24 cellular contexts compared by ENCODE assay signal in the genomic region with DNA sequence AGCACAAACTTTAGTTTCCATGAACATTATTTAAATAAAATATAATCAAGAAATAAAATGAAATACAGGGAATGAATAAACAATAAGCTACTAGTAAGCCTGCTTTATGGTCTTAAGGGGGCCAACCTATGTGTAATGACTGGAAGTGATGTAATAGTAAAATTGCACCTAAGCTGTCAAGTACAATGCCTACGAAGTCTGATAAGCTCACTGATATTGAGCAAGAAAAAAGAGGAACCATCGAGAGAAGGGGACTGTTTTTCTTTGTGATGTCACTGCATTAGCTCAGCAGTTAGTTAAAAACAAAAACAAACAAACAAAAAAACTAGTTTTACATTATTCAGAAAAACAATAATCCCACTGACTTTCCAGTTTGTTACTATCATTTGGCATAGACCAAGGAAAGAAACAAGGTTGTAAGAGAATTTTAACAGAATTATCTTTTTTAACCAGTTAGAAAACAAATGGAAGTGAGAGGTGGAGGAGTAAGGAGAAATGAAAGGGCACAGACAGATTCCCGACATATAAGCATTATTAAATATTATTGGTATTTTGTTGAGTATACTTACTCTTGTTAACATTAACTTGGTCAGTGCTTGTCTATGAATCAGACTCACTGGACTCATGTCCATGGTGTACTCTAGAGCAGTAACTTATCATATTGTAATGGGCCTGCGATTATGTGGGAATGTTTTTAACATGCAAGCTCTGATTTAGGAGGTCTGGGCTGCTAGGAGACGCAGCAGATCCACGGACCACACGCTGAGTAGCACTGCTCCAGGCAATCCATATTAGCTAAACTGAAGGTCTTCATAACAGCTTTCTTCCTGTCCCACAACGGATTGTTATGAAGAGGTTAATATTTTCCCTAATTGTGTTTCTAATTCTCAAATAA.
A peak's percentile ranks its signal among the peaks of the same experiment; 100 is the strongest.
DNase-seq lines count a peak whose midpoint lies in the region; ATAC-seq, FAIRE-seq and TF ChIP-seq lines count a peak whose summit lies in the region.
"Had no signal": no experiment of that assay in that cellular context is flagged by ENCODE, and none has a peak within 500 bp of the region (broad histone marks: within the 10 kb centered on the region; RNA-seq: fewer than 3 reads in every experiment).

No MANE protein-coding gene starts in this region.

- H2AK5ac ChIP-seq in H1 (ENCODE audit: low read depth, low read length): no peak overlapping the region
- H2AK5ac ChIP-seq in mesenchymal stem cell (ENCODE audit: low read length, severe bottlenecking): no peak overlapping the region

- H3K23ac ChIP-seq in H1 (ENCODE audit: insufficient read length) (no peak overlapping the region), mesenchymal stem cell (ENCODE audit: low read length in 2 of 2) (no peak overlapping the region)

- H2AFZ ChIP-seq in H1 (ENCODE audit: low read length): 0 out of 2 replicates have a peak overlapping the region, but pooled peaks have one; percentile 71
- H2AFZ ChIP-seq in mesenchymal stem cell (ENCODE audit: low read depth, low read length): no peak overlapping the region

- no peak overlapping the region for H3K4ac ChIP-seq in H1 (replicated peaks; ENCODE audit: insufficient read length, low read depth, low read length)
- no peak overlapping the region for H3K4ac ChIP-seq in mesenchymal stem cell (ENCODE audit: low read depth in 1 of 2, low read length in 2 of 2)

- FAIRE-seq in H1 (lab: Jason Lieb, UNC): no peak
- FAIRE-seq: H54 had no signal

- H2BK15ac ChIP-seq in H1 (ENCODE audit: low read length): no peak overlapping the region
- H2BK15ac ChIP-seq in mesenchymal stem cell (ENCODE audit: low read depth, poor library complexity, severe bottlenecking): no peak overlapping the region

- H2BK120ac ChIP-seq in H1 (replicated peaks; ENCODE audit: low read depth, low read length) (no peak overlapping the region), mesenchymal stem cell (ENCODE audit: low read depth, low read length) (no peak overlapping the region)

- no peak overlapping the region for H4K5ac ChIP-seq in H1 (ENCODE audit: insufficient read length, low read depth, low read length)

- no peaks in the 10 kb centered on the region for H3K79me1 ChIP-seq in H1 (ENCODE audit: low read depth, low read length)
- H3K79me1 ChIP-seq in mesenchymal stem cell (replicated peaks; ENCODE audit: low read length, poor library complexity, severe bottlenecking): no peaks in the 10 kb centered on the region

- no peak for TF ChIP-seq POLR2A in H1 (IDR thresholded peaks at IDR 0.05; ENCODE audit: control extremely low read depth in 1 of 2, low read depth in 2 of 2, low read length in 2 of 2)

- H2BK5ac ChIP-seq in H1 (ENCODE audit: low read depth, low read length): no peak overlapping the region
- no peak overlapping the region for H2BK5ac ChIP-seq in mesenchymal stem cell (ENCODE audit: low read depth, low read length, poor library complexity, severe bottlenecking)

- H3K56ac ChIP-seq in H1 (replicated peaks; ENCODE audit: insufficient read length, low read depth, low read length): no peak overlapping the region

- no peak overlapping the region for H3K4me2 ChIP-seq in H1 (ENCODE audit: insufficient read depth in 1 of 2, low read depth in 2 of 2, low read length in 2 of 2)
- H3K4me2 ChIP-seq in mesenchymal stem cell (ENCODE audit: low read length, poor library complexity, severe bottlenecking): no peak overlapping the region
- H3K4me2 ChIP-seq: KMS-11 had no signal

- H3K9me3 ChIP-seq in H1 (ENCODE audit: insufficient read depth in 2 of 2, low read depth in 1 of 2, low read length in 1 of 2) (peaks cover 3 to 8% of the 10 kb centered on the region in 2 experiments; a peak in 2 of 4 replicates), mesenchymal stem cell (ENCODE audit: control insufficient read depth, low read length) (no peaks in the 10 kb centered on the region)
- H3K9me3 ChIP-seq: colonic mucosa had no signal

- no peak overlapping the region; the same call in 1 of the 2 replicates for H3K27ac ChIP-seq in H1 (ENCODE audit: low read depth, low read length)
- no peak overlapping the region for H3K27ac ChIP-seq in mesenchymal stem cell (ENCODE audit: low read length, poor library complexity, severe bottlenecking)
- H3K27ac ChIP-seq: C4-2B, colonic mucosa, KMS-11, skin epidermis had no signal

- H3K4me3 ChIP-seq in H1 (ENCODE audit: extremely low read depth in 1 of 4, insufficient read depth in 2 of 4, low read depth in 3 of 4, low read length in 4 of 4) (no peak overlapping the region), mesenchymal stem cell (ENCODE audit: insufficient read depth in 1 of 2, low read depth in 1 of 2, low read length in 2 of 2) (no peak overlapping the region)
- H3K4me3 ChIP-seq: colonic mucosa, skin epidermis had no signal

- CTCF ChIA-PET in H1 (lab: Charles Lee; ENCODE audit: partially characterized antibody): no interaction called here

- H3K36me3 ChIP-seq in H1 (ENCODE audit: control insufficient read depth in 2 of 4, insufficient read depth in 4 of 4, low read length in 3 of 4) (no peaks in the 10 kb centered on the region; a peak in 2 of 8 replicates), mesenchymal stem cell (ENCODE audit: control insufficient read depth in 1 of 2, insufficient read depth in 2 of 2, low read depth in 1 of 2, low read length in 2 of 2) (no peaks in the 10 kb centered on the region)
- H3K36me3 ChIP-seq: colonic mucosa had no signal

- H3K4me1 ChIP-seq in H1 (replicated peaks in 1 of 4; ENCODE audit: control insufficient read depth in 3 of 4, insufficient read depth in 4 of 4, low read length in 3 of 4): peaks cover 0 to 3% (median 0%) of the 10 kb centered on the region in 4 experiments; a peak in 2 of 7 replicates
- H3K4me1 ChIP-seq in mesenchymal stem cell (ENCODE audit: control insufficient read depth, insufficient read depth, low read depth, low read length): peaks cover 2% of the 10 kb centered on the region
- H3K4me1 ChIP-seq: colonic mucosa had no signal

- no peaks in the 10 kb centered on the region for H3K27me3 ChIP-seq in H1 (replicated peaks in 1 of 4; ENCODE audit: control insufficient read depth in 3 of 4, extremely low read depth in 1 of 4, insufficient read depth in 3 of 4, low read length in 3 of 4)
- no peaks in the 10 kb centered on the region for H3K27me3 ChIP-seq in mesenchymal stem cell (ENCODE audit: control insufficient read depth in 1 of 2, insufficient read depth in 1 of 2, low read length in 2 of 2)
- H3K27me3 ChIP-seq: colonic mucosa had no signal

- no peak for TF ChIP-seq EP300 in H1 (IDR thresholded peaks at IDR 0.05; ENCODE audit: borderline replicate concordance in 1 of 2, low read depth in 2 of 2, low read length in 2 of 2)

- no peaks in the 10 kb centered on the region for H3K23me2 ChIP-seq in H1 (ENCODE audit: low read depth, low read length)

- H4K20me1 ChIP-seq in H1 (replicated peaks in 1 of 2; ENCODE audit: control insufficient read depth in 1 of 2, insufficient read depth in 2 of 2, low read length in 2 of 2): no peaks in the 10 kb centered on the region

- H2BK12ac ChIP-seq in H1 (ENCODE audit: low read depth, low read length) (no peak overlapping the region), mesenchymal stem cell (ENCODE audit: low read length in 2 of 2) (no peak overlapping the region)

- no peaks in the 10 kb centered on the region for H3K79me2 ChIP-seq in H1 (ENCODE audit: control insufficient read depth in 1 of 2, insufficient read depth in 2 of 2, low read length in 2 of 2)

- TF ChIP-seq RAD21 in H1 (IDR thresholded peaks at IDR 0.05 in 1 of 2, conservative IDR thresholded peaks at IDR 0.05 in 1 of 2; ENCODE audit: low read depth in 2 of 2, low read length in 2 of 2): no peak

- H3K14ac ChIP-seq in H1 (ENCODE audit: insufficient read length) (no peak overlapping the region), mesenchymal stem cell (ENCODE audit: low read length in 2 of 2) (no peak overlapping the region)

- DNase-seq in Ammon's horn (ENCODE audit: low spot score): peak; percentile 13
- peak; percentile 16 for DNase-seq in M059J (ENCODE audit: low read depth)
- DNase-seq in H1 (ENCODE audit: low read depth in 1 of 2, low spot score in 2 of 2): no peak
- peak; percentile 25 for DNase-seq in mesenchymal stem cell
- no peak for DNase-seq in GF-D8 (lab: John Stamatoyannopoulos, UW)
- DNase-seq in T-helper 2 cell: no peak
- DNase-seq in NCI-H510A (lab: John Stamatoyannopoulos, UW): no peak
- DNase-seq: activated CD4-positive, alpha-beta T cell treated with anti-CD3 and anti-CD28 coated beads, Interleukin-2, amount 10 ng/mL, durations not matched to agents 24 days and 14 days; activated naive CD8-positive, alpha-beta T cell treated with anti-CD3 and anti-CD28 coated beads, Interleukin-2, amount 10 ng/mL, durations not matched to agents 7 days and 5 days; colonic mucosa; immature natural killer cell; naive thymus-derived CD8-positive, alpha-beta T cell; NCI-H1105; NCI-H2171 treated with DMSO at 0.1 percent for 48 hours; NCI-H774; SHP77 treated with DMSO at 0.1 percent for 48 hours; stimulated activated CD4-positive, alpha-beta T cell treated with anti-CD3 and anti-CD28 coated beads, Interleukin-2, amount 100 ng/mL, for 48 hours; stimulated activated naive CD4-positive, alpha-beta T cell treated with Interleukin-2 at 50 U/mL for 16 hours had no signal

- no peak overlapping the region for H3K9ac ChIP-seq in H1 (replicated peaks in 1 of 4; ENCODE audit: extremely low read depth in 1 of 4, low read depth in 3 of 4, low read length in 3 of 4)
- no peak overlapping the region for H3K9ac ChIP-seq in mesenchymal stem cell (ENCODE audit: low read length)
- H3K9ac ChIP-seq: KMS-11 had no signal

- no peak overlapping the region for H3K18ac ChIP-seq in H1 (ENCODE audit: extremely low read depth, low read length)
- no peak overlapping the region for H3K18ac ChIP-seq in mesenchymal stem cell (ENCODE audit: low read depth in 1 of 2, low read length in 2 of 2)

- WGBS in H1 (ENCODE audit: extremely low coverage in 1 of 2, insufficient coverage in 1 of 2, insufficient read length in 1 of 2, insufficient replicate concordance in 2 of 2, low coverage in 1 of 2, low lambda C conversion rate in 2 of 2, missing lambda C conversion rate in 1 of 2), 2 experiments: 84% methylated on average over 8 of the region's 8 CpGs; no CpG with 5 or more reads in 1 of the 2 experiments
- WGBS in mesenchymal stem cell: 47% methylated on average over 5 of the region's 8 CpGs

- no peak overlapping the region for H2BK20ac ChIP-seq in H1 (ENCODE audit: low read length)

- no peak for ATAC-seq in GM21576 (IDR thresholded peaks at IDR 0.05; ENCODE audit: unreplicated experiment)
- ATAC-seq: activated T-helper 17 cell treated with anti-CD3 and anti-CD28 coated beads, Interleukin-2, amount 50 U/mL, for 72 hours; naive thymus-derived CD8-positive, alpha-beta T cell had no signal

- TF ChIP-seq CTCF in H1 (IDR thresholded peaks at IDR 0.05; ENCODE audit: control extremely low read depth in 1 of 3, insufficient read depth in 1 of 3, low read depth in 1 of 3, low read length in 3 of 3): no peak

- H4K91ac ChIP-seq in H1 (replicated peaks; ENCODE audit: insufficient read length, low read length) (no peak overlapping the region), mesenchymal stem cell (ENCODE audit: low read length) (no peak overlapping the region)

- POLR2A ChIA-PET in H1 (lab: Charles Lee; ENCODE audit: partially characterized antibody): no interaction called here

- no peak overlapping the region for H4K8ac ChIP-seq in H1 (ENCODE audit: extremely low read depth, insufficient read depth, low read length)
- no peak overlapping the region for H4K8ac ChIP-seq in mesenchymal stem cell (ENCODE audit: low read length)

TF ChIP-seq in H1, 55 proteins besides CTCF, POLR2A, EP300 and RAD21 (continues in another document):
- TF ChIP-seq SIRT6 (IDR thresholded peaks at IDR 0.05; ENCODE audit: low read length): no peak

Comparison
In these comparisons a context has a peak if more than half of its experiments do, and no peak if none do; other contexts are left out.
1. DNase-seq: peak in Ammon's horn (single experiment), M059J (single experiment) and mesenchymal stem cell (single experiment); none in H1 (0 of 2), GF-D8 (single experiment), T-helper 2 cell (0 of 5) and NCI-H510A (single experiment).